In the genomic region with DNA sequence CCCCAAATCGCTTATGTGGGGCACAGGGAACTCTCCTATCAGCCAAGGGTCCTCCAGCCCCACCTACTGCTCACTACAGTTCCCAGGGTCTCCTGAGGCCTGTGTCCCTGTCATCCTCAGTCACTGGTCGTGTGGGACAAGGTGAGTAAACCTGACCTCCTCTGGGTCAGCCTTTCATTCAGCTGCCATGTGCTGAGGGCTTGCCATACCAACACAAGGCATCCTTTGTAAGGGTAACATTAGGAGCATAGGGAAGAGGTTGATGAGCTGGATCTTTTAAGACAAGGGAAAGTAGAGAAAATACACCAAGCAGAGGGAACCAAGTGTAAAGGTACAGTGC, we compare ENCODE assay signal across 9 cellular contexts. TPM values are rescaled to one million over a fixed set of nuclear protein-coding genes. Genes with fewer than 3 reads are reported as not detected.
DNase-seq lines count a peak whose midpoint lies in the region; TF ChIP-seq lines count a peak whose summit lies in the region.
"Had no signal": no experiment of that assay in that cellular context is flagged by ENCODE, and none has a peak within 500 bp of the region (broad histone marks: within the 10 kb centered on the region; RNA-seq: fewer than 3 reads in every experiment).

No MANE protein-coding gene starts in this region.

- peaks cover 71% of the 10 kb centered on the region for H3K4me1 Mint-ChIP-seq in activated naive CD4-positive, alpha-beta T cell treated with anti-CD3 and anti-CD28 coated beads, Interleukin-2, amount 10 ng/mL, durations not matched to agents 7 days and 5 days

- H3K9me3 Mint-ChIP-seq in activated naive CD4-positive, alpha-beta T cell treated with anti-CD3 and anti-CD28 coated beads, Interleukin-2, amount 10 ng/mL, durations not matched to agents 7 days and 5 days, result no peaks in the 10 kb centered on the region

- TF ChIP-seq CTCF in cardiac muscle cell (IDR thresholded peaks at IDR 0.05; ENCODE audit: low read depth, low read length) (no peak), suprapubic skin (IDR thresholded peaks at IDR 0.05) (no peak), ascending aorta (IDR thresholded peaks at IDR 0.05) (no peak)

- H3K27me3 ChIP-seq in cardiac muscle cell, result no peaks in the 10 kb centered on the region
- H3K27me3 ChIP-seq in suprapubic skin, result no peaks in the 10 kb centered on the region
- no peaks in the 10 kb centered on the region for H3K27me3 ChIP-seq in ascending aorta

- CTCF ChIA-PET in activated naive CD4-positive, alpha-beta T cell treated with anti-CD3 and anti-CD28 coated beads, Interleukin-2, amount 10 ng/mL, durations not matched to agents 7 days and 5 days (lab: Charles Lee), result no interaction called here

- H3K27ac ChIP-seq in cardiac muscle cell (peak overlapping the region; percentile 77), suprapubic skin (peak overlapping the region; percentile 12), ascending aorta (no peak overlapping the region)

- peaks cover 55% of the 10 kb centered on the region for H3K36me3 Mint-ChIP-seq in activated naive CD4-positive, alpha-beta T cell treated with anti-CD3 and anti-CD28 coated beads, Interleukin-2, amount 10 ng/mL, durations not matched to agents 7 days and 5 days

- H3K27me3 Mint-ChIP-seq in activated naive CD4-positive, alpha-beta T cell treated with anti-CD3 and anti-CD28 coated beads, Interleukin-2, amount 10 ng/mL, durations not matched to agents 7 days and 5 days, result no peaks in the 10 kb centered on the region

- H3K36me3 ChIP-seq in cardiac muscle cell, result peaks cover 34% of the 10 kb centered on the region
- H3K36me3 ChIP-seq in suprapubic skin, result peaks cover 43% of the 10 kb centered on the region
- H3K36me3 ChIP-seq in ascending aorta, result peaks cover 32 to 46% of the 10 kb centered on the region in 2 donors

- TF ChIP-seq POLR2A in suprapubic skin (IDR thresholded peaks at IDR 0.05), result no peak

- H3K4me3 Mint-ChIP-seq in activated naive CD4-positive, alpha-beta T cell treated with anti-CD3 and anti-CD28 coated beads, Interleukin-2, amount 10 ng/mL, durations not matched to agents 7 days and 5 days, result no peak overlapping the region

- 50% methylated on average over 2 of the region's 2 CpGs for WGBS in suprapubic skin

- DNase-seq in activated naive CD4-positive, alpha-beta T cell treated with anti-CD3 and anti-CD28 coated beads, Interleukin-2, amount 10 ng/mL, durations not matched to agents 7 days and 5 days, result no peak
- DNase-seq in activated naive CD4-positive, alpha-beta T cell treated with Interleukin-2 at 50 U/mL for 16 hours, result no peak
- no peak for DNase-seq in cardiac muscle cell (ENCODE audit: low read depth in 1 of 2, low spot score in 1 of 2)
- DNase-seq in suprapubic skin (ENCODE audit: low spot score in 2 of 2), result peak in 1 of 2 donors; percentile 55
- no peak for DNase-seq in ascending aorta (ENCODE audit: low spot score in 2 of 2)
- DNase-seq in HUDEP-2 (lab: John Stamatoyannopoulos, UW; ENCODE audit: unreplicated experiment in 76 of 76), result no peak
- DNase-seq: dermis blood vessel endothelial cell, NCI-H1694, occipital lobe had no signal

- intact Hi-C loops in ascending aorta (cut with DNase I), result no loop called here

- H3K4me1 ChIP-seq in cardiac muscle cell (ENCODE audit: low read depth) (no peaks in the 10 kb centered on the region), suprapubic skin (peaks cover 10% of the 10 kb centered on the region), ascending aorta (peaks cover 5 to 10% of the 10 kb centered on the region in 2 donors)

- H3K4me3 ChIP-seq in cardiac muscle cell, result no peak overlapping the region
- H3K4me3 ChIP-seq in suprapubic skin, result no peak overlapping the region
- H3K4me3 ChIP-seq in ascending aorta, result no peak overlapping the region

- H3K27ac Mint-ChIP-seq in activated naive CD4-positive, alpha-beta T cell treated with anti-CD3 and anti-CD28 coated beads, Interleukin-2, amount 10 ng/mL, durations not matched to agents 7 days and 5 days, result peak overlapping the region; percentile 62

- H3K9me3 ChIP-seq in cardiac muscle cell (ENCODE audit: low read depth), result no peaks in the 10 kb centered on the region
- no peaks in the 10 kb centered on the region for H3K9me3 ChIP-seq in suprapubic skin
- H3K9me3 ChIP-seq in ascending aorta, result no peaks in the 10 kb centered on the region

- TF ChIP-seq EP300 in suprapubic skin (IDR thresholded peaks at IDR 0.05), result no peak

RNA-seq across cellular contexts. Expression of a gene that starts 11.2 kb away (rescaled TPM):
- total RNA-seq in cardiac muscle cell (56.1 and 83.4 TPM in 2 replicates), suprapubic skin (10 to 100 TPM; 33.6 to 41.1 (median 35.6) TPM), ascending aorta (61.0 TPM)
- polyA plus RNA-seq in cardiac muscle cell, result 113 and 115 TPM in 2 replicates

RNA-seq across cellular contexts. Expression of a gene that starts 13.5 kb away (rescaled TPM):
- 71.0 and 78.0 TPM in 2 replicates for total RNA-seq in cardiac muscle cell
- 94.3 and 104 TPM in 2 replicates for polyA plus RNA-seq in cardiac muscle cell
- total RNA-seq in suprapubic skin, result 10 to 100 TPM; 56.8 to 78.1 (median 58.2) TPM
- total RNA-seq in ascending aorta, result 58.9 TPM

RNA-seq across cellular contexts. Expression of a gene that starts 19.1 kb away (rescaled TPM):
- total RNA-seq in cardiac muscle cell (2.2 and 7.6 TPM in 2 replicates), suprapubic skin (10 to 100 TPM; 17.9 to 33.2 (median 21.1) TPM), ascending aorta (not detected)
- polyA plus RNA-seq in cardiac muscle cell, result 0.42 TPM in 1 of 2 replicates, not detected in the other
- total RNA-seq: dermis blood vessel endothelial cell had no signal

RNA-seq across cellular contexts. Expression of a gene that starts 20.0 kb away (rescaled TPM):
- total RNA-seq in cardiac muscle cell (98.4 and 101 TPM in 2 replicates), suprapubic skin (10 to 100 TPM; 28.0 to 55.4 (median 43.1) TPM), ascending aorta (89.7 TPM)
- polyA plus RNA-seq in cardiac muscle cell, result 192 and 250 TPM in 2 replicates

RNA-seq across cellular contexts. Expression of a gene that starts 23.4 kb away (rescaled TPM):
- total RNA-seq in cardiac muscle cell (174 and 200 TPM in 2 replicates), suprapubic skin (100 to 1,000 TPM in 3 of 4 donors, 10 to 100 TPM in 1; 68.2 to 149 (median 127) TPM), ascending aorta (37.5 TPM)
- 276 and 294 TPM in 2 replicates for polyA plus RNA-seq in cardiac muscle cell

Comparison
In these comparisons a context has a peak if more than half of its experiments do, and no peak if none do; other contexts are left out.
1. H3K27ac ChIP-seq: peak in cardiac muscle cell (single experiment) and suprapubic skin (single experiment); none in ascending aorta (0 of 2).